In the genomic region with DNA sequence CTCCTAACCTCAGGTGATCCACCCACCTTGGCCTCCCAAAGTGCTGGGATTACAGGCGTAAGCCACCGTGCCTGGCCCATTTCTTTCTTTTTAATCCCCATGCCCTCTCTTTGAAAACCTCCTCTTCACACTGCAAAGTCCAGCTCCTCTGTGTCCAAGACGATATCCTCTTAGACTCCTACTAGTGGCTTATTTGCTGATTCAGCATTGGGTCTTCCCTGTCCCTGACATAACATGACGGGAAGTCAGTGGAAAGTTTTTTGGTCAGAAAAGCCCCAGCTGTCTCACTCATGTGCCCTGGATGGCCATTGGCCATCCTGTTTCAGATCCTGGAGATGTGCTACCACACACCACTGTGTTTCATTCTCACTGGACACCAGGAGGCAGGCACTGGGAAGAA, we compare ENCODE assay signal across 22 cellular contexts.
"Had no signal": no experiment of that assay in that cellular context is flagged by ENCODE, and none has a peak within 500 bp of the region (broad histone marks: within the 10 kb centered on the region; RNA-seq: fewer than 3 reads in every experiment).

No MANE protein-coding gene starts in this region.

- H3K27ac Mint-ChIP-seq: activated B cell treated with CpG ODN at 0.5 μM for 24 hours; activated CD4-positive, alpha-beta memory T cell treated with anti-CD3 and anti-CD28 coated beads, Interleukin-2, amount 10 ng/mL, durations not matched to agents 7 days and 5 days; activated CD8-positive, alpha-beta memory T cell treated with anti-CD3 and anti-CD28 coated beads, Interleukin-2, amount 10 ng/mL, durations not matched to agents 7 days and 5 days; activated naive CD8-positive, alpha-beta T cell treated with anti-CD3 and anti-CD28 coated beads, Interleukin-2, amount 10 ng/mL, durations not matched to agents 7 days and 5 days; activated T-helper 2 cell treated with anti-CD3 and anti-CD28 coated beads, Interferon-gamma antibody, Interleukin-2, Interleukin-4, amounts not matched to agents 10 μg/mL and 5 μg/mL and 100 μg/mL, durations not matched to agents 14 hours and 24 hours and 36 hours had no signal

- ATAC-seq: activated CD8-positive, alpha-beta memory T cell treated with anti-CD3 and anti-CD28 coated beads, Interleukin-2, amount 10 ng/mL, durations not matched to agents 7 days and 5 days; body of pancreas; gastrocnemius medialis; left lobe of liver had no signal

- H3K36me3 Mint-ChIP-seq: activated CD8-positive, alpha-beta memory T cell treated with anti-CD3 and anti-CD28 coated beads, Interleukin-2, amount 10 ng/mL, durations not matched to agents 7 days and 5 days; activated naive CD8-positive, alpha-beta T cell treated with anti-CD3 and anti-CD28 coated beads, Interleukin-2, amount 10 ng/mL, durations not matched to agents 7 days and 5 days; naive B cell; stimulated activated naive B cell treated with anti-CD40 and anti-IgM and Interleukin-4, amounts not matched to agents 10 μg/mL and 1 μg/mL and 100 μg/mL, for 72 hours had no signal

- H3K4me1 ChIP-seq: colonic mucosa, parathyroid adenoma had no signal

- FAIRE-seq: kidney, TTC549 had no signal

- H3K9me3 Mint-ChIP-seq: activated B cell treated with CpG ODN at 0.5 μM for 24 hours had no signal

- H3K9me3 ChIP-seq: body of pancreas, colonic mucosa, gastrocnemius medialis, neutrophil, spleen, thoracic aorta, upper lobe of left lung had no signal

- H3K4me3 ChIP-seq: body of pancreas, colonic mucosa, gastrocnemius medialis, spleen, thoracic aorta, upper lobe of left lung had no signal

- DNase-seq: activated B cell treated with CpG ODN at 0.5 μM for 24 hours; activated CD4-positive, alpha-beta memory T cell treated with anti-CD3 and anti-CD28 coated beads, Interleukin-2, amount 10 ng/mL, durations not matched to agents 7 days and 5 days; activated CD4-positive, alpha-beta T cell treated with anti-CD3 and anti-CD28 coated beads for 4 hours; activated CD8-positive, alpha-beta memory T cell treated with anti-CD3 and anti-CD28 coated beads, Interleukin-2, amount 10 ng/mL, durations not matched to agents 7 days and 5 days; activated naive CD4-positive, alpha-beta T cell treated with Interleukin-2 at 50 U/mL for 16 hours; activated naive CD8-positive, alpha-beta T cell treated with anti-CD3 and anti-CD28 coated beads, Interleukin-2, amount 10 ng/mL, durations not matched to agents 7 days and 5 days; amygdala; body of pancreas; colonic mucosa; gastrocnemius medialis; head of caudate nucleus; kidney; naive B cell; spleen; stimulated activated naive B cell treated with anti-CD40 and anti-IgM and Interleukin-4, amounts not matched to agents 10 μg/mL and 1 μg/mL and 100 μg/mL, for 72 hours; upper lobe of left lung had no signal

- H3K4me3 Mint-ChIP-seq: activated B cell treated with CpG ODN at 0.5 μM for 24 hours; activated CD4-positive, alpha-beta memory T cell treated with anti-CD3 and anti-CD28 coated beads, Interleukin-2, amount 10 ng/mL, durations not matched to agents 7 days and 5 days; activated CD8-positive, alpha-beta memory T cell treated with anti-CD3 and anti-CD28 coated beads, Interleukin-2, amount 10 ng/mL, durations not matched to agents 7 days and 5 days; activated naive CD8-positive, alpha-beta T cell treated with anti-CD3 and anti-CD28 coated beads, Interleukin-2, amount 10 ng/mL, durations not matched to agents 7 days and 5 days; stimulated activated naive B cell treated with anti-CD40 and anti-IgM and Interleukin-4, amounts not matched to agents 10 μg/mL and 1 μg/mL and 100 μg/mL, for 72 hours had no signal

- H3K27ac ChIP-seq: body of pancreas, colonic mucosa, gastrocnemius medialis, neutrophil, parathyroid adenoma, spleen, thoracic aorta, upper lobe of left lung had no signal
